33 cellular contexts compared by ENCODE assay signal in genomic region chr2:229178706-229179105, GRCh38.
"Had no signal": no experiment of that assay in that cellular context is flagged by ENCODE, and none has a peak within 500 bp of the region (broad histone marks: within the 10 kb centered on the region; RNA-seq: fewer than 3 reads in every experiment).

No MANE protein-coding gene starts in this region.

- H3K27me3 ChIP-seq: cardiac muscle cell, MG63, Peyer's patch, SJSA1 had no signal

- DNase-seq: activated CD4-positive, alpha-beta T cell treated with anti-CD3 and anti-CD28 coated beads for 36 hours; activated CD4-positive, alpha-beta T cell treated with anti-CD3 and anti-CD28 coated beads, Interleukin-2, amount 10 ng/mL, durations not matched to agents 7 days and 5 days; activated CD4-positive, alpha-beta T cell treated with anti-CD3 and anti-CD28 coated beads, Interleukin-2, amount 50 U/mL, for 48 hours; activated CD8-positive, alpha-beta T cell treated with anti-CD3 and anti-CD28 coated beads, Interleukin-2, amount 10 ng/mL, durations not matched to agents 7 days and 5 days; activated gamma-delta T cell treated with Interleukin-2 at 50 U/mL for 16 hours; activated naive CD4-positive, alpha-beta T cell treated with anti-CD3 and anti-CD28 coated beads for 36 hours; activated T-cell treated with anti-CD3 and anti-CD28 coated beads, Interleukin-2, amount 50 U/mL, for 24 hours; anterior cingulate cortex; Kasumi-1; KG1; MG63; MV-4-11; NCI-H1092; NCI-H1436 treated with DMSO at 0.1 percent for 48 hours; NCI-H187; NCI-H2029 treated with DMSO at 0.1 percent for 48 hours; NCI-H2107; NCI-H2171; NCI-H510A; NCI-H526; NCI-H748 treated with DMSO at 0.1 percent for 48 hours; NK-92 treated with Interleukin-12 subunit alpha and Interleukin-12 subunit beta, amount 100 ng/mL, for 24 hours; PC-3; Peyer's patch; SHP77; SK-N-SH had no signal

- H3K4me3 ChIP-seq: cardiac muscle cell, MG63, Peyer's patch, SJSA1 had no signal

- H3K27ac ChIP-seq: cardiac muscle cell, Peyer's patch, RWPE1, SJSA1 had no signal

- H3K9me3 ChIP-seq: Peyer's patch, SK-N-SH had no signal

- FAIRE-seq: TTC549 had no signal

- H3K9ac ChIP-seq: SK-N-SH had no signal

- H3K36me3 ChIP-seq: cardiac muscle cell, Peyer's patch, SJSA1 had no signal

- H3K4me2 ChIP-seq: SK-N-SH had no signal

- H3K4me1 ChIP-seq: Peyer's patch, SJSA1 had no signal

- ATAC-seq: activated CD4-positive, alpha-beta T cell treated with anti-CD3 and anti-CD28 coated beads for 36 hours; activated CD4-positive, CD25-positive, alpha-beta regulatory T cell treated with anti-CD3 and anti-CD28 coated beads, Interleukin-2, amount 50 U/mL, for 24 hours; activated CD8-positive, alpha-beta T cell treated with anti-CD3 and anti-CD28 coated beads, Interleukin-2, amount 10 ng/mL, durations not matched to agents 7 days and 5 days; activated naive CD4-positive, alpha-beta T cell treated with anti-CD3 and anti-CD28 coated beads, Interleukin-2, amount 50 U/mL, for 72 hours; PC-3; WTC11 had no signal
